ENCODE assay signal across 22 cellular contexts in the genomic region with DNA sequence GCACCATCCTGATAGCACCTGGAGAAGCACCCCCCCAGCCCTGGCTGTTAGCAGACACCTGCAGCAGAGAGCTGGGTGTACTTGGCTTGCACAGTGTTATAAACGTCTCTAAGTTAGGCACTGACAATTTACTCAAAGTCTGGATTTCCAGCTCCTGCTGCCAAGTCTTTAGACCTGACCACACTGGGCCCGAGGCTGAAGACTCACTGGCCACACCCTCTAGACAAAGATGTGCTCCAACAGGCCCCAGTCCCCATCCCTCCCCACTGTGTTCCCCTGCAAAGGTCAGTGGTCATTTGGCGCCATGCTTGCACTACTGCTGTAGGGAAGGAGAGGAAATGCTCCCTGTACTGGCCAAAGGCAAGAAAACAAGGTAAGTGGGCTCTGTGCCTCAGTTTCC. TPM values are rescaled to one million over a fixed set of nuclear protein-coding genes. Genes with fewer than 3 reads are reported as not detected.
"Had no signal": no experiment of that assay in that cellular context is flagged by ENCODE, and none has a peak within 500 bp of the region (broad histone marks: within the 10 kb centered on the region; RNA-seq: fewer than 3 reads in every experiment).

No MANE protein-coding gene starts in this region.

- H3K9me3 Mint-ChIP-seq: activated naive CD8-positive, alpha-beta T cell treated with anti-CD3 and anti-CD28 coated beads, Interleukin-2, amount 10 ng/mL, durations not matched to agents 7 days and 5 days; brain; endodermal cell; naive thymus-derived CD4-positive, alpha-beta T cell had no signal

- H3K4me3 ChIP-seq: esophagus muscularis mucosa, hepatocyte, mucosa of descending colon, thoracic aorta, upper lobe of right lung had no signal

- H3K27ac Mint-ChIP-seq: activated naive CD8-positive, alpha-beta T cell treated with anti-CD3 and anti-CD28 coated beads, Interleukin-2, amount 10 ng/mL, durations not matched to agents 7 days and 5 days; brain; endodermal cell; naive thymus-derived CD4-positive, alpha-beta T cell had no signal

- H3K4me1 ChIP-seq: parathyroid adenoma, upper lobe of right lung had no signal

- H3K4me1 Mint-ChIP-seq: activated naive CD8-positive, alpha-beta T cell treated with anti-CD3 and anti-CD28 coated beads, Interleukin-2, amount 10 ng/mL, durations not matched to agents 7 days and 5 days; brain had no signal

- ATAC-seq: activated CD4-positive, CD25-positive, alpha-beta regulatory T cell treated with anti-CD3 and anti-CD28 coated beads, Interleukin-2, amount 50 U/mL, for 24 hours; left lobe of liver; mucosa of descending colon; naive thymus-derived CD4-positive, alpha-beta T cell; upper lobe of right lung had no signal

- H3K27ac ChIP-seq: esophagus muscularis mucosa, hepatocyte, parathyroid adenoma, thoracic aorta, upper lobe of right lung had no signal

- H3K4me2 ChIP-seq: hepatocyte had no signal

- H3K79me2 ChIP-seq: hepatocyte, parathyroid adenoma had no signal

- H2AFZ ChIP-seq: hepatocyte, parathyroid adenoma had no signal

- H3K9me3 ChIP-seq: esophagus muscularis mucosa, mucosa of descending colon, thoracic aorta, upper lobe of right lung had no signal

- H3K27me3 ChIP-seq: esophagus muscularis mucosa, hepatocyte, upper lobe of right lung had no signal

- H3K9ac ChIP-seq: parathyroid adenoma had no signal

- H3K27me3 Mint-ChIP-seq: activated naive CD8-positive, alpha-beta T cell treated with anti-CD3 and anti-CD28 coated beads, Interleukin-2, amount 10 ng/mL, durations not matched to agents 7 days and 5 days; naive thymus-derived CD4-positive, alpha-beta T cell had no signal

- DNase-seq: activated CD4-positive, alpha-beta T cell treated with anti-CD3 and anti-CD28 coated beads, Interleukin-2, amount 50 U/mL, for 1 hour; activated CD8-positive, alpha-beta memory T cell treated with anti-CD3 and anti-CD28 coated beads for 24 hours; activated gamma-delta T cell treated with Interleukin-2 at 50 U/mL for 16 hours; activated naive CD8-positive, alpha-beta T cell treated with anti-CD3 and anti-CD28 coated beads, Interleukin-2, amount 10 ng/mL, durations not matched to agents 7 days and 5 days; cerebellar nuclear complex; dermis blood vessel endothelial cell; endodermal cell; islet precursor cell; mucosa of descending colon; naive thymus-derived CD4-positive, alpha-beta T cell; stimulated activated CD4-positive, alpha-beta T cell treated with anti-CD3 and anti-CD28 coated beads, Interleukin-12 subunit alpha, Interleukin-12 subunit beta, amount 100 ng/mL, for 4 hours; stimulated activated CD4-positive, alpha-beta T cell treated with anti-CD3 and anti-CD28 coated beads, Interleukin-2, amount 100 ng/mL, for 24 hours; upper lobe of right lung had no signal

- H3K4me3 Mint-ChIP-seq: activated naive CD8-positive, alpha-beta T cell treated with anti-CD3 and anti-CD28 coated beads, Interleukin-2, amount 10 ng/mL, durations not matched to agents 7 days and 5 days; brain; endodermal cell; naive thymus-derived CD4-positive, alpha-beta T cell had no signal

RNA-seq across cellular contexts. Expression of a gene that starts 31.1 kb away (rescaled TPM):
- total RNA-seq: activated naive CD8-positive, alpha-beta T cell treated with anti-CD3 and anti-CD28 coated beads, Interleukin-2, amount 10 ng/mL, durations not matched to agents 7 days and 5 days; dermis blood vessel endothelial cell; endodermal cell; esophagus muscularis mucosa; glomerular endothelial cell; hepatocyte; left lobe of liver; mucosa of descending colon; naive thymus-derived CD4-positive, alpha-beta T cell; renal cortical epithelial cell; thoracic aorta; upper lobe of right lung had no signal
- polyA plus RNA-seq: hepatocyte; naive thymus-derived CD4-positive, alpha-beta T cell had no signal
